ENCODE assay signal across 8 cellular contexts in genomic region chr14:67487937-67488893, GRCh38. TPM values are rescaled to one million over a fixed set of nuclear protein-coding genes. Genes with fewer than 3 reads are reported as not detected.
DNase-seq lines count a peak whose midpoint lies in the region; ATAC-seq, FAIRE-seq and TF ChIP-seq lines count a peak whose summit lies in the region.

TMEM229B (minus strand) TSS chr14:67488721; CDS start chr14:67473923, 14,798 bp downstream.

- peak within 1 kb of the TSS; percentile 50; the same call in 1 of the 2 replicates for H3K4me3 ChIP-seq in GM12878

- in situ Hi-C loops in GM12878 (cut with MboI) = no loop called here

- intact Hi-C loops in GM12878 (cut with micrococcal nuclease; ENCODE audit: unreplicated experiment) = loop anchor here (2.0 kb wide), 1 partner anchor 27 kb away; no protein-coding TSS in a partner anchor

- no peaks in the 10 kb centered on the region for H3K27me3 ChIP-seq in GM12878 (replicated peaks in 1 of 2; ENCODE audit: control insufficient read depth in 2 of 2, insufficient read depth in 2 of 2, low read length in 1 of 2)

- SMC1A ChIA-PET in GM12878 (lab: Charles Lee; ENCODE audit: uncharacterized antibody, unreplicated experiment) = interaction anchor here (0.6 to 1.9 kb wide), 12 partner anchors 10 to 210 kb away, joined by 3 to 7 read pairs (median 3); no protein-coding TSS in a partner anchor

- RAD21 ChIA-PET in GM12878 (lab: Charles Lee; ENCODE audit: unreplicated experiment) = interaction anchor here (0.9 to 2.8 kb wide), 5 partner anchors 24 to 85 kb away, joined by 3 to 12 read pairs (median 4); no protein-coding TSS in a partner anchor

- H3K4me1 Mint-ChIP-seq in T-helper 2 cell treated with Interferon-gamma antibody and Interleukin-4, amounts not matched to agents 5 μg/mL and 100 μg/mL, for 36 hours (ENCODE audit: low read depth) = peaks cover 47% of the 10 kb centered on the region

- peak within 1 kb of the TSS; percentile 67 for H3K9ac ChIP-seq in GM12878 (ENCODE audit: control insufficient read depth, insufficient read depth, low read length)

- no peak for TF ChIP-seq CTCF in GM12878 (IDR thresholded peaks at IDR 0.05 in 2 of 3, conservative IDR thresholded peaks at IDR 0.05 in 1 of 3; ENCODE audit: control insufficient read depth in 2 of 3, extremely low read depth in 1 of 3, insufficient read depth in 1 of 3, low read depth in 3 of 3, low read length in 3 of 3)

- no TSS peak for BruUV-seq in GM12878 (replicated peaks; lab: Mats Ljungman, UMichigan)

- H3K27ac ChIP-seq in GM12878 (ENCODE audit: control insufficient read depth, insufficient read depth) (peak within 1 kb of the TSS; percentile 96), temporal lobe (ENCODE audit: low read depth, low read length) (peak within 1 kb of the TSS; percentile 53)

- peaks cover 47% of the 10 kb centered on the region for H3K4me1 ChIP-seq in GM12878 (ENCODE audit: control insufficient read depth, insufficient read depth, low read length)

- POLR2A ChIA-PET in GM12878 (lab: Charles Lee) = interaction anchor here (0.5 to 1.5 kb wide), 6 partner anchors 10 to 572 kb away, joined by 3 to 5 read pairs (median 4); partner anchors contain the start of gene RDH11

- CTCF ChIA-PET in GM12878 (lab: Yijun Ruan, JAX) = interaction anchor here (0.6 to 3.2 kb wide), 11 partner anchors 16 to 146 kb away, joined by 3 to 28 read pairs (median 3); no protein-coding TSS in a partner anchor

- ATAC-seq in GM19035 (IDR thresholded peaks at IDR 0.05; ENCODE audit: unreplicated experiment) = peak; percentile 94
- ATAC-seq in HG03135 (IDR thresholded peaks at IDR 0.05; ENCODE audit: unreplicated experiment) = peak; percentile 88
- peak; percentile 95 for ATAC-seq in GM12878

- peak; percentile 28; the same call in 1 of the 2 replicates for TF ChIP-seq RAD21 in GM12878 (IDR thresholded peaks at IDR 0.05; ENCODE audit: insufficient read depth, low read depth, low read length)

- H3K27me3 Mint-ChIP-seq in T-helper 2 cell treated with Interferon-gamma antibody and Interleukin-4, amounts not matched to agents 5 μg/mL and 100 μg/mL, for 36 hours (ENCODE audit: low read depth) = peaks cover 13% of the 10 kb centered on the region

- WGBS in GM12878 (ENCODE audit: insufficient coverage, insufficient replicate concordance, low lambda C conversion rate, missing lambda C conversion rate) = under 1% methylated on average over 13 of the region's 13 CpGs

- no peaks in the 10 kb centered on the region for H4K20me1 ChIP-seq in GM12878 (ENCODE audit: control insufficient read depth, insufficient read depth)

- peaks cover 17% of the 10 kb centered on the region for H3K9me3 ChIP-seq in GM12878 (replicated peaks; ENCODE audit: control insufficient read depth, insufficient read depth, low read length)

- peak within 1 kb of the TSS; percentile 46 for H3K4me2 ChIP-seq in GM12878 (ENCODE audit: control insufficient read depth, insufficient read depth)

- peak within 1 kb of the TSS; percentile 98 for H3K27ac Mint-ChIP-seq in T-helper 2 cell treated with Interferon-gamma antibody and Interleukin-4, amounts not matched to agents 5 μg/mL and 100 μg/mL, for 36 hours

- FAIRE-seq in GM12878 (lab: Jason Lieb, UNC) = peak; percentile 92

- peak within 1 kb of the TSS; percentile 59 for H2AFZ ChIP-seq in GM12878 (ENCODE audit: control insufficient read depth, low read depth, low read length)

- no peak; the same call in 1 of the 2 replicates for TF ChIP-seq POLR2A in GM12878 (IDR thresholded peaks at IDR 0.05; ENCODE audit: low read depth, low read length)

- peaks cover 36% of the 10 kb centered on the region for H3K36me3 Mint-ChIP-seq in T-helper 2 cell treated with Interferon-gamma antibody and Interleukin-4, amounts not matched to agents 5 μg/mL and 100 μg/mL, for 36 hours (ENCODE audit: low read depth)

- peak; percentile 81 to 88 for TF ChIP-seq EP300 in GM12878 (IDR thresholded peaks at IDR 0.05; ENCODE audit: borderline replicate concordance in 1 of 2, control insufficient read depth in 1 of 2, low read depth in 2 of 2, low read length in 2 of 2)

- H3K4me3 Mint-ChIP-seq in T-helper 2 cell treated with Interferon-gamma antibody and Interleukin-4, amounts not matched to agents 5 μg/mL and 100 μg/mL, for 36 hours = peak within 1 kb of the TSS; percentile 96

- H3K36me3 ChIP-seq in GM12878 (ENCODE audit: control insufficient read depth in 2 of 2, insufficient read depth in 2 of 2, low read length in 1 of 2) = no peaks in the 10 kb centered on the region; a peak in 1 of 4 replicates

- peak; percentile 80 for DNase-seq in T-helper 2 cell treated with Interferon-gamma antibody and Interleukin-4, amounts not matched to agents 5 μg/mL and 100 μg/mL, for 36 hours (ENCODE audit: low spot score)
- DNase-seq in GM12878 (ENCODE audit: low read depth, low spot score) = peak; percentile 94
- peak; percentile 18 for DNase-seq in myocyte (ENCODE audit: low read depth)
- no peak for DNase-seq in NCI-H2029 treated with DMSO at 0.1 percent for 48 hours (lab: John Stamatoyannopoulos, UW)
- no peak for DNase-seq in 8988T

- H3K9me3 Mint-ChIP-seq in T-helper 2 cell treated with Interferon-gamma antibody and Interleukin-4, amounts not matched to agents 5 μg/mL and 100 μg/mL, for 36 hours = peaks cover 14% of the 10 kb centered on the region

- H3K79me2 ChIP-seq in GM12878 (ENCODE audit: control insufficient read depth, insufficient read depth, low read length) = no peaks in the 10 kb centered on the region

TF ChIP-seq in GM12878, 131 proteins besides CTCF, POLR2A, EP300 and RAD21 (continues in another document):
- TF ChIP-seq NBN (IDR thresholded peaks at IDR 0.05) (peak; percentile 99), KAT2A (conservative IDR thresholded peaks at IDR 0.05; ENCODE audit: control insufficient read depth, low read depth, low read length) (no peak), RUNX3 (IDR thresholded peaks at IDR 0.05; ENCODE audit: low read length) (peak; percentile 91), CBFB (IDR thresholded peaks at IDR 0.05; ENCODE audit: low read depth) (peak; percentile 98), RB1 (IDR thresholded peaks at IDR 0.05; ENCODE audit: borderline replicate concordance) (0 out of 2 replicates have a peak, but pooled peaks have one; percentile 12), ESRRA (IDR thresholded peaks at IDR 0.05; ENCODE audit: low read length) (peak; percentile 80), MYC (IDR thresholded peaks at IDR 0.05; ENCODE audit: insufficient read depth, insufficient read length, insufficient replicate concordance, low read length, severe bottlenecking) (peak; percentile 55), GABPA (IDR thresholded peaks at IDR 0.05; ENCODE audit: low read depth) (peak; percentile 35; the same call in 1 of the 2 replicates), CEBPB (IDR thresholded peaks at IDR 0.05; ENCODE audit: borderline replicate concordance in 1 of 2, low read depth in 2 of 2, low read length in 2 of 2) (peak in 1 of 2 experiments; percentile 50; a peak in 1 of 4 replicates), MXI1 (IDR thresholded peaks at IDR 0.05; ENCODE audit: low read depth, low read length) (peak; percentile 75), HDGF (IDR thresholded peaks at IDR 0.05) (peak; percentile 81; the same call in 1 of the 2 replicates)
- TF ChIP-seq, protein P1, sequence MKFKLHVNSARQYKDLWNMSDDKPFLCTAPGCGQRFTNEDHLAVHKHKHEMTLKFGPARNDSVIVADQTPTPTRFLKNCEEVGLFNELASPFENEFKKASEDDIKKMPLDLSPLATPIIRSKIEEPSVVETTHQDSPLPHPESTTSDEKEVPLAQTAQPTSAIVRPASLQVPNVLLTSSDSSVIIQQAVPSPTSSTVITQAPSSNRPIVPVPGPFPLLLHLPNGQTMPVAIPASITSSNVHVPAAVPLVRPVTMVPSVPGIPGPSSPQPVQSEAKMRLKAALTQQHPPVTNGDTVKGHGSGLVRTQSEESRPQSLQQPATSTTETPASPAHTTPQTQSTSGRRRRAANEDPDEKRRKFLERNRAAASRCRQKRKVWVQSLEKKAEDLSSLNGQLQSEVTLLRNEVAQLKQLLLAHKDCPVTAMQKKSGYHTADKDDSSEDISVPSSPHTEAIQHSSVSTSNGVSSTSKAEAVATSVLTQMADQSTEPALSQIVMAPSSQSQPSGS (IDR thresholded peaks at IDR 0.05; ENCODE audit: low read length) = peak; percentile 95
- TF ChIP-seq, protein P2, sequence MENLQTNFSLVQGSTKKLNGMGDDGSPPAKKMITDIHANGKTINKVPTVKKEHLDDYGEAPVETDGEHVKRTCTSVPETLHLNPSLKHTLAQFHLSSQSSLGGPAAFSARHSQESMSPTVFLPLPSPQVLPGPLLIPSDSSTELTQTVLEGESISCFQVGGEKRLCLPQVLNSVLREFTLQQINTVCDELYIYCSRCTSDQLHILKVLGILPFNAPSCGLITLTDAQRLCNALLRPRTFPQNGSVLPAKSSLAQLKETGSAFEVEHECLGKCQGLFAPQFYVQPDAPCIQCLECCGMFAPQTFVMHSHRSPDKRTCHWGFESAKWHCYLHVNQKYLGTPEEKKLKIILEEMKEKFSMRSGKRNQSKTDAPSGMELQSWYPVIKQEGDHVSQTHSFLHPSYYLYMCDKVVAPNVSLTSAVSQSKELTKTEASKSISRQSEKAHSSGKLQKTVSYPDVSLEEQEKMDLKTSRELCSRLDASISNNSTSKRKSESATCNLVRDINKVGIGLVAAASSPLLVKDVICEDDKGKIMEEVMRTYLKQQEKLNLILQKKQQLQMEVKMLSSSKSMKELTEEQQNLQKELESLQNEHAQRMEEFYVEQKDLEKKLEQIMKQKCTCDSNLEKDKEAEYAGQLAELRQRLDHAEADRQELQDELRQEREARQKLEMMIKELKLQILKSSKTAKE (IDR thresholded peaks at IDR 0.05; ENCODE audit: low read depth, poor library complexity, severe bottlenecking) = peak; percentile 86

RNA-seq across cellular contexts. Expression of gene TMEM229B, which starts in this region (rescaled TPM):
- total RNA-seq in GM12878 (2013; cell fraction: nucleolus; rRNA removed) = 0.27 and 0.67 TPM in 2 replicates
- total RNA-seq in GM12878 (2014; rRNA removed) (3.8 and 4.0 TPM in 2 replicates), GM12878 (2014; rRNA removed; fragmentation: Illumina TruSeq; extraction: Trizol) (2.1 and 2.2 TPM in 2 replicates), GM12878 (2021) (5.1 and 5.2 TPM in 2 replicates), myocyte (1.4 TPM in 2 replicates), temporal lobe (22.6 TPM)
- 0.55 TPM for polyA plus RNA-seq in GM12878 (2011; ENCODE audit: low read depth)
- polyA plus RNA-seq in GM12878 (2011; rRNA removed) (0.88 and 1.3 TPM in 2 replicates), GM12878 (2014; fragmentation: Illumina TruSeq; extraction: Trizol) (3.2 and 3.4 TPM in 2 replicates), GM12878 (2014; fragmentation: Nextera tagmentation; extraction: Ambion mirVana) (under 1 TPM; 0.24 to 0.32 TPM), GM12878 (2014; rRNA removed) (3.3 and 5.3 TPM in 2 replicates), GM12878 (2016; fragmentation: Nextera tagmentation; extraction: Ambion mirVana) (1 to 10 TPM in 1 of 2 experiments, under 1 TPM in 1; 0.72 to 1.3 TPM)
- 2.6 and 3.1 TPM in 2 replicates for polyA plus RNA-seq in GM12878 (2011; cell fraction: cytosol; rRNA removed)
- 0.87 and 1.7 TPM in 2 replicates for polyA plus RNA-seq in GM12878 (2011; cell fraction: nucleus; rRNA removed)
- polyA plus RNA-seq in GM12878 (2012) = 0.35 and 0.42 TPM in 2 replicates
- 2.9 TPM in 2 replicates for polyA minus RNA-seq in GM12878 (2011; rRNA and poly(A)+ RNA removed)
- polyA minus RNA-seq in GM12878 (2011; cell fraction: cytosol; rRNA and poly(A)+ RNA removed) = 0.53 and 1.2 TPM in 2 replicates
- polyA minus RNA-seq in GM12878 (2011; cell fraction: nucleus; rRNA and poly(A)+ RNA removed) = 1.6 and 3.6 TPM in 2 replicates
- polyA plus RNA-seq in myocyte (2012) = 0.39 TPM

Comparison
In these comparisons a context has a peak if more than half of its experiments do, and no peak if none do; other contexts are left out.
1. DNase-seq: peak in T-helper 2 cell treated with Interferon-gamma antibody and Interleukin-4, amounts not matched to agents 5 μg/mL and 100 μg/mL, for 36 hours (single experiment), GM12878 (single experiment) and myocyte (single experiment); none in NCI-H2029 treated with DMSO at 0.1 percent for 48 hours (single experiment) and 8988T (single experiment).
2. Peak in every context shown above with its lines, with median percentiles within 50 percentile points of each other: ATAC-seq.